ENCODE assay signal across 17 cellular contexts in genomic region chr20:38844963-38845362, GRCh38. TPM values are rescaled to one million over a fixed set of nuclear protein-coding genes. Genes with fewer than 3 reads are reported as not detected.
DNase-seq lines count a peak whose midpoint lies in the region; ATAC-seq and TF ChIP-seq lines count a peak whose summit lies in the region.
"Had no signal": no experiment of that assay in that cellular context is flagged by ENCODE, and none has a peak within 500 bp of the region (broad histone marks: within the 10 kb centered on the region; RNA-seq: fewer than 3 reads in every experiment).

No MANE protein-coding gene starts in this region.

- H3K36me3 ChIP-seq in WERI-Rb-1 = no peaks in the 10 kb centered on the region
- H3K36me3 ChIP-seq: stomach had no signal

- H3K27me3 Mint-ChIP-seq in activated T-cell treated with anti-CD3 and anti-CD28 coated beads, Interleukin-2, amount 50 U/mL, for 24 hours = no peaks in the 10 kb centered on the region
- no peaks in the 10 kb centered on the region for H3K27me3 Mint-ChIP-seq in T-helper 17 cell

- TF ChIP-seq CTCF in coronary artery (IDR thresholded peaks at IDR 0.05) (no peak), WERI-Rb-1 (IDR thresholded peaks at IDR 0.05; ENCODE audit: low read depth, low read length) (no peak)

- H3K4me3 Mint-ChIP-seq in activated T-cell treated with anti-CD3 and anti-CD28 coated beads, Interleukin-2, amount 50 U/mL, for 24 hours = peak overlapping the region; percentile 57
- peak overlapping the region; percentile 79 for H3K4me3 Mint-ChIP-seq in T-helper 17 cell
- H3K4me3 Mint-ChIP-seq: H9 had no signal

- no peak for DNase-seq in activated T-cell treated with anti-CD3 and anti-CD28 coated beads, Interleukin-2, amount 50 U/mL, for 24 hours
- DNase-seq in activated T-cell treated with anti-CD3 and anti-CD28 coated beads for 4 hours (no peak), T-helper 17 cell (no peak), coronary artery (ENCODE audit: low spot score) (peak; percentile 29), substantia nigra (lab: John Stamatoyannopoulos, UW) (no peak), WERI-Rb-1 (no peak), NCI-H446 treated with DMSO at 0.1 percent for 48 hours (lab: John Stamatoyannopoulos, UW) (no peak), NCI-H2107 (lab: John Stamatoyannopoulos, UW) (no peak)
- DNase-seq: COR-L47, H9, NCI-H1105 treated with DMSO at 0.1 percent for 48 hours, NCI-H2227 treated with DMSO at 0.1 percent for 48 hours, psoas muscle, SHP77 treated with DMSO at 0.1 percent for 48 hours, stomach had no signal

- H3K9me3 ChIP-seq in T-helper 17 cell (ENCODE audit: control insufficient read depth, low read length, poor library complexity, severe bottlenecking) (no peaks in the 10 kb centered on the region), WERI-Rb-1 (ENCODE audit: severe bottlenecking) (no peaks in the 10 kb centered on the region)
- H3K9me3 ChIP-seq: psoas muscle, stomach had no signal

- H3K4me3 ChIP-seq in coronary artery = no peak overlapping the region
- no peak overlapping the region for H3K4me3 ChIP-seq in WERI-Rb-1 (ENCODE audit: low read depth, low read length)
- H3K4me3 ChIP-seq: psoas muscle, stomach had no signal

- peak overlapping the region; percentile 99 for H3K27ac Mint-ChIP-seq in activated T-cell treated with anti-CD3 and anti-CD28 coated beads, Interleukin-2, amount 50 U/mL, for 24 hours
- peak overlapping the region; percentile 100 for H3K27ac Mint-ChIP-seq in T-helper 17 cell
- H3K27ac Mint-ChIP-seq: H9 had no signal

- H3K36me3 Mint-ChIP-seq in activated T-cell treated with anti-CD3 and anti-CD28 coated beads, Interleukin-2, amount 50 U/mL, for 24 hours (ENCODE audit: low read depth) = peaks cover 89% of the 10 kb centered on the region
- H3K36me3 Mint-ChIP-seq in T-helper 17 cell (ENCODE audit: low read depth) = peaks cover 8% of the 10 kb centered on the region

- no peaks in the 10 kb centered on the region for H3K27me3 ChIP-seq in WERI-Rb-1 (ENCODE audit: insufficient read depth, low read depth, severe bottlenecking)

- ATAC-seq in T-helper 17 cell = no peak
- ATAC-seq: psoas muscle had no signal

- H3K9me3 Mint-ChIP-seq in activated T-cell treated with anti-CD3 and anti-CD28 coated beads, Interleukin-2, amount 50 U/mL, for 24 hours = peaks cover 2% of the 10 kb centered on the region
- H3K9me3 Mint-ChIP-seq: H9 had no signal

- H3K27ac ChIP-seq in coronary artery = no peak overlapping the region
- H3K27ac ChIP-seq in substantia nigra (ENCODE audit: low read depth, low read length, poor library complexity, severe bottlenecking) = peak overlapping the region; percentile 39
- no peak overlapping the region for H3K27ac ChIP-seq in WERI-Rb-1
- H3K27ac ChIP-seq: psoas muscle, stomach had no signal

- H3K4me1 Mint-ChIP-seq in activated T-cell treated with anti-CD3 and anti-CD28 coated beads, Interleukin-2, amount 50 U/mL, for 24 hours (ENCODE audit: low read depth) = peaks cover 93% of the 10 kb centered on the region
- H3K4me1 Mint-ChIP-seq in T-helper 17 cell = peaks cover 61% of the 10 kb centered on the region

RNA-seq across cellular contexts. Expression of gene PPP1R16B, which starts 39.5 kb away (rescaled TPM):
- 10 to 100 TPM; 45.6 to 60.9 TPM for total RNA-seq in T-helper 17 cell
- total RNA-seq: G401, LHCN-M2 had no signal
